17 cellular contexts compared by ENCODE assay signal in the genomic region with DNA sequence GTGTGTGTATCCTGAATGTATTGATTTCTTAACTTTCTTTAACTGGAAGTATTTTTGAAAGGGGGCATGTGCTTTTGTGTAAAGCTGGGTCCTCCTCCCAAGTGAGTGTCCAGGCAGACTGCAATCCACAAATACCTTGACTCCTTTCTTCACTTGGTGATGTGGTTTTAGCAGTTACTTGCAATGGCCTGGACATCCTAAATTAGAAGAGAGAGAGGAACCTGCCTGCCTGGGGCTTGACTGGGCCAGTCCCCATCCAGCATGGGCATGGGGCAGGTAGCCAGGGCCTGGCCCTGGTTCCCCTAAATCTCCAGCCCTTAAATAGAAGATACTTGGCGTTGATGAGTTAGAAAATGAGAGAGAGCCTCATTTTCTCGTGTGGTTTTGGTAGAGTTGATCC.
"Had no signal": no experiment of that assay in that cellular context is flagged by ENCODE, and none has a peak within 500 bp of the region (broad histone marks: within the 10 kb centered on the region; RNA-seq: fewer than 3 reads in every experiment).

No MANE protein-coding gene starts in this region.

- H3K27ac ChIP-seq: breast epithelium, ovary, sigmoid colon, suprapubic skin had no signal

- DNase-seq: activated CD4-positive, alpha-beta memory T cell treated with anti-CD3 and anti-CD28 coated beads for 36 hours; activated CD4-positive, alpha-beta T cell treated with anti-CD3 and anti-CD28 coated beads for 1 hour; activated naive CD4-positive, alpha-beta T cell treated with Interleukin-2 at 50 U/mL for 16 hours; anterior cingulate cortex; cerebellar nuclear complex; effector memory CD8-positive, alpha-beta T cell; naive thymus-derived CD4-positive, alpha-beta T cell; sigmoid colon; SK-N-SH; stimulated activated CD4-positive, alpha-beta T cell treated with anti-CD3 and anti-CD28 coated beads, Interleukin-2, amount 100 ng/mL, for 48 hours; stimulated activated naive CD8-positive, alpha-beta T cell treated with anti-CD3 and anti-CD28 coated beads, Interleukin-15, Interleukin-2, amounts not matched to agents 100 U/mL and 50 U/mL, for 24 hours; T-cell; T1000 had no signal

- H3K4me1 ChIP-seq: breast epithelium had no signal

- H3K9ac ChIP-seq: SK-N-SH had no signal

- H3K4me3 ChIP-seq: breast epithelium, ovary, sigmoid colon, suprapubic skin had no signal

- ATAC-seq: effector memory CD8-positive, alpha-beta T cell; naive thymus-derived CD4-positive, alpha-beta T cell; stimulated activated naive CD8-positive, alpha-beta T cell treated with anti-CD3 and anti-CD28 coated beads, Interleukin-15, Interleukin-2, amounts not matched to agents 100 U/mL and 50 U/mL, for 24 hours; T-cell had no signal

- FAIRE-seq: frontal cortex had no signal

- H3K9me3 ChIP-seq: breast epithelium, ovary, sigmoid colon, SK-N-SH, suprapubic skin had no signal

- H3K4me2 ChIP-seq: SK-N-SH had no signal

- H3K27me3 ChIP-seq: breast epithelium, ovary, sigmoid colon, suprapubic skin had no signal

- H3K36me3 ChIP-seq: ovary had no signal
